13 cellular contexts compared by ENCODE assay signal in genomic region chr6:29672116-29672515, GRCh38. TPM values are rescaled to one million over a fixed set of nuclear protein-coding genes. Genes with fewer than 3 reads are reported as not detected.
"Had no signal": no experiment of that assay in that cellular context is flagged by ENCODE, and none has a peak within 500 bp of the region (broad histone marks: within the 10 kb centered on the region; RNA-seq: fewer than 3 reads in every experiment).

No MANE protein-coding gene starts in this region.

RNA-seq across cellular contexts. Expression of gene ZFP57, which starts 8.8 kb away (rescaled TPM):
- total RNA-seq: activated CD4-positive, alpha-beta memory T cell treated with anti-CD3 and anti-CD28 coated beads for 36 hours; activated CD4-positive, alpha-beta memory T cell treated with anti-CD3 and anti-CD28 coated beads, Interleukin-2, amount 10 ng/mL, durations not matched to agents 7 days and 5 days; activated CD4-positive, alpha-beta T cell treated with anti-CD3 and anti-CD28 coated beads for 36 hours; activated CD4-positive, alpha-beta T cell treated with anti-CD3 and anti-CD28 coated beads, Interleukin-2, amount 10 ng/mL, durations not matched to agents 7 days and 5 days; activated CD8-positive, alpha-beta T cell treated with anti-CD3 and anti-CD28 coated beads for 36 hours; activated CD8-positive, alpha-beta T cell treated with anti-CD3 and anti-CD28 coated beads, Interleukin-2, amount 10 ng/mL, durations not matched to agents 7 days and 5 days had no signal

RNA-seq across cellular contexts. Expression of gene MOG, which starts 15.2 kb away (rescaled TPM):
- total RNA-seq: activated B cell treated with CpG ODN at 0.5 μM for 24 hours; activated CD4-positive, alpha-beta memory T cell treated with anti-CD3 and anti-CD28 coated beads for 36 hours; activated CD4-positive, alpha-beta memory T cell treated with anti-CD3 and anti-CD28 coated beads, Interleukin-2, amount 10 ng/mL, durations not matched to agents 7 days and 5 days; activated CD4-positive, alpha-beta T cell treated with anti-CD3 and anti-CD28 coated beads for 36 hours; activated CD4-positive, alpha-beta T cell treated with anti-CD3 and anti-CD28 coated beads, Interleukin-2, amount 10 ng/mL, durations not matched to agents 24 days and 14 days; activated CD4-positive, alpha-beta T cell treated with anti-CD3 and anti-CD28 coated beads, Interleukin-2, amount 10 ng/mL, durations not matched to agents 7 days and 5 days; activated CD8-positive, alpha-beta memory T cell treated with anti-CD3 and anti-CD28 coated beads for 36 hours; activated CD8-positive, alpha-beta memory T cell treated with anti-CD3 and anti-CD28 coated beads, Interleukin-2, amount 10 ng/mL, durations not matched to agents 7 days and 5 days; activated CD8-positive, alpha-beta T cell treated with anti-CD3 and anti-CD28 coated beads for 36 hours; activated CD8-positive, alpha-beta T cell treated with anti-CD3 and anti-CD28 coated beads, Interleukin-2, amount 10 ng/mL, durations not matched to agents 7 days and 5 days; T-helper 1 cell treated with Interleukin-12 subunit alpha and Interleukin-12 subunit beta and Interleukin-4 antibody, amounts not matched to agents 30 ng/mL and 1 ng/mL, for 36 hours; T-helper 17 cell; T-helper 2 cell treated with Interferon-gamma antibody and Interleukin-4, amounts not matched to agents 100 ng/mL and 5 ng/mL, for 36 hours had no signal
